ENCODE assay signal across 27 cellular contexts in genomic region chr1:242462867-242463266, GRCh38.
"Had no signal": no experiment of that assay in that cellular context is flagged by ENCODE, and none has a peak within 500 bp of the region (broad histone marks: within the 10 kb centered on the region; RNA-seq: fewer than 3 reads in every experiment).

No MANE protein-coding gene starts in this region.

- H3K27ac ChIP-seq: colonic mucosa, coronary artery, dorsolateral prefrontal cortex, epithelial cell of prostate, esophagus muscularis mucosa, esophagus squamous epithelium, foreskin keratinocyte, gastrocnemius medialis, gastroesophageal sphincter, heart left ventricle, heart right ventricle had no signal

- ATAC-seq: effector memory CD8-positive, alpha-beta T cell; esophagus mucosa; foreskin keratinocyte; gastrocnemius medialis; gastroesophageal sphincter; heart left ventricle; heart right ventricle had no signal

- H3K36me3 ChIP-seq: colonic mucosa, esophagus muscularis mucosa, esophagus squamous epithelium, gastrocnemius medialis, gastroesophageal sphincter, heart left ventricle, heart right ventricle had no signal

- DNase-seq: colonic mucosa; cortex of kidney; dermis blood vessel endothelial cell; dorsolateral prefrontal cortex; effector CD4-positive, alpha-beta T cell; effector CD8-positive, alpha-beta T cell; effector memory CD4-positive, alpha-beta T cell; effector memory CD8-positive, alpha-beta T cell; endodermal cell; erythroblast; esophagus squamous epithelium; foreskin fibroblast; foreskin keratinocyte; foreskin melanocyte; gastrocnemius medialis; glutamatergic neuron; heart left ventricle; heart right ventricle had no signal

- FAIRE-seq: colon, endometrium, endothelial cell of umbilical vein, frontal cortex had no signal

- H3K4me1 ChIP-seq: colonic mucosa, esophagus muscularis mucosa, esophagus squamous epithelium, foreskin keratinocyte, gastrocnemius medialis, gastroesophageal sphincter, heart left ventricle, heart right ventricle had no signal

- H3K27me3 ChIP-seq: colonic mucosa, dorsolateral prefrontal cortex, esophagus squamous epithelium, foreskin keratinocyte had no signal

- H3K4me3 ChIP-seq: colonic mucosa, coronary artery, dorsolateral prefrontal cortex, esophagus muscularis mucosa, esophagus squamous epithelium, gastrocnemius medialis, gastroesophageal sphincter, heart left ventricle, heart right ventricle had no signal

- H3K9me3 ChIP-seq: colonic mucosa, esophagus muscularis mucosa, esophagus squamous epithelium, gastrocnemius medialis, gastroesophageal sphincter, heart left ventricle had no signal
